Comparison of ENCODE assay signal across 20 cellular contexts in the genomic region with DNA sequence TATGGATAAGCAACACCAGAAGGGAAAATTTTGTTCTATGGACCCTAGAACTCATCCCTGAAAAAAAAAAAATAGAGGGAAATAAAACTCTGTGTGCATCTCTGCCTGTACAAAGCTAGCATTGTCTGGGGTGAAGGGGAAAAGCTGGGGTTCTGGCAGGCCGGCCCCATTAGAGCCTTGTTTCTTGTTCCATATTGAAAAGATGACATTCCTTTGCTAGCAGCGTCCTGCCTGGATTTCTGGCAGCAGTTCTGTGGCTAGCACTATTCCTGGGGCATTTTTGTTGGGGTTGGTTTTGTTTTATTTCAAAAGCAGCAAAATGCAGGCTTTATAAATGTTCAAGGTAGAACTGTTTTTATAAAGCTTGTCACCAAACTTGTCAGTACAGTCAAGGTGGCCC. TPM values are rescaled to one million over a fixed set of nuclear protein-coding genes. Genes with fewer than 3 reads are reported as not detected.
A peak's percentile ranks its signal among the peaks of the same experiment; 100 is the strongest.
DNase-seq lines count a peak whose midpoint lies in the region; ATAC-seq, FAIRE-seq and TF ChIP-seq lines count a peak whose summit lies in the region.
"Had no signal": no experiment of that assay in that cellular context is flagged by ENCODE, and none has a peak within 500 bp of the region (broad histone marks: within the 10 kb centered on the region; RNA-seq: fewer than 3 reads in every experiment).

No MANE protein-coding gene starts in this region.

- peak overlapping the region; percentile 47 for H3K4me2 ChIP-seq in astrocyte (ENCODE audit: low read length)
- H3K4me2 ChIP-seq in hepatocyte, result peak overlapping the region; percentile 12

- H3K79me2 ChIP-seq in astrocyte (ENCODE audit: insufficient read depth, low read length) (peaks cover 80% of the 10 kb centered on the region), hepatocyte (peaks cover 62% of the 10 kb centered on the region)

- ATAC-seq in effector memory CD8-positive, alpha-beta T cell (replicated peaks), result no peak
- no peak for ATAC-seq in GM18517 (IDR thresholded peaks at IDR 0.05; ENCODE audit: unreplicated experiment)
- ATAC-seq: left lung; natural killer cell treated with Interleukin-12 subunit alpha and Interleukin-12 subunit beta and Interleukin-15 and Interleukin-18, amount 100 ng/mL, for 72 hours; stimulated activated naive CD8-positive, alpha-beta T cell treated with anti-CD3 and anti-CD28 coated beads, Interleukin-15, Interleukin-2, amounts not matched to agents 100 U/mL and 50 U/mL, for 24 hours had no signal

- no peak overlapping the region for H3K4me3 ChIP-seq in astrocyte (ENCODE audit: insufficient read depth, low read depth, low read length)
- H3K4me3 ChIP-seq in hepatocyte, result no peak overlapping the region
- H3K4me3 ChIP-seq: left lung, SJCRH30, skin epidermis had no signal

- H3K9ac ChIP-seq in astrocyte (ENCODE audit: low read length), result peak overlapping the region; percentile 34

- H3K36me3 ChIP-seq in astrocyte (ENCODE audit: insufficient read depth, low read length) (no peaks in the 10 kb centered on the region), hepatocyte (replicated peaks; ENCODE audit: insufficient read depth, low read depth) (no peaks in the 10 kb centered on the region)
- H3K36me3 ChIP-seq: left lung, SJCRH30 had no signal

- H3K27ac Mint-ChIP-seq in astrocyte (ENCODE audit: unreplicated experiment), result no peak overlapping the region
- H3K27ac Mint-ChIP-seq in effector memory CD8-positive, alpha-beta T cell, result no peak overlapping the region
- H3K27ac Mint-ChIP-seq: activated naive CD8-positive, alpha-beta T cell; CD4-positive, alpha-beta memory T cell had no signal

- peak overlapping the region; percentile 26 for H3K27ac ChIP-seq in astrocyte (ENCODE audit: low read depth, low read length)
- H3K27ac ChIP-seq in hepatocyte, result peak overlapping the region; percentile 56
- H3K27ac ChIP-seq: left lung, SJCRH30 had no signal

- H2AFZ ChIP-seq in astrocyte (ENCODE audit: low read depth, low read length), result no peak overlapping the region
- no peak overlapping the region for H2AFZ ChIP-seq in hepatocyte

- peaks cover 3% of the 10 kb centered on the region for H3K4me1 Mint-ChIP-seq in astrocyte (ENCODE audit: low read depth, unreplicated experiment)
- H3K4me1 Mint-ChIP-seq in effector memory CD8-positive, alpha-beta T cell (ENCODE audit: low read depth in 2 of 2), result peaks cover 0 to 2% of the 10 kb centered on the region in 2 donors

- H3K4me1 ChIP-seq in astrocyte (ENCODE audit: insufficient read depth, low read length), result peaks cover 30% of the 10 kb centered on the region
- peaks cover 57% of the 10 kb centered on the region for H3K4me1 ChIP-seq in hepatocyte (ENCODE audit: insufficient read depth)
- H3K4me1 ChIP-seq: SJCRH30 had no signal

- no peaks in the 10 kb centered on the region for H3K27me3 Mint-ChIP-seq in astrocyte (ENCODE audit: low read depth, unreplicated experiment)
- no peaks in the 10 kb centered on the region for H3K27me3 Mint-ChIP-seq in effector memory CD8-positive, alpha-beta T cell
- H3K27me3 Mint-ChIP-seq: natural killer cell treated with Interleukin-12 subunit alpha and Interleukin-12 subunit beta and Interleukin-15 and Interleukin-18, amount 100 ng/mL, for 72 hours had no signal

- H3K4me3 Mint-ChIP-seq in astrocyte (ENCODE audit: unreplicated experiment), result no peak overlapping the region
- no peak overlapping the region for H3K4me3 Mint-ChIP-seq in effector memory CD8-positive, alpha-beta T cell
- H3K4me3 Mint-ChIP-seq: activated naive CD8-positive, alpha-beta T cell; CD4-positive, alpha-beta memory T cell; natural killer cell treated with Interleukin-12 subunit alpha and Interleukin-12 subunit beta and Interleukin-15 and Interleukin-18, amount 100 ng/mL, for 72 hours had no signal

- no peaks in the 10 kb centered on the region for H3K9me3 Mint-ChIP-seq in astrocyte (ENCODE audit: unreplicated experiment)
- no peaks in the 10 kb centered on the region for H3K9me3 Mint-ChIP-seq in effector memory CD8-positive, alpha-beta T cell
- H3K9me3 Mint-ChIP-seq: IgD-negative memory B cell; natural killer cell treated with Interleukin-12 subunit alpha and Interleukin-12 subunit beta and Interleukin-15 and Interleukin-18, amount 100 ng/mL, for 72 hours had no signal

- DNase-seq in EL (peak; percentile 51), astrocyte (ENCODE audit: low read depth) (no peak), hepatocyte (ENCODE audit: low spot score) (no peak), pons (ENCODE audit: low spot score) (peak; percentile 69), D341Med (ENCODE audit: low spot score) (no peak), HPDE6-E6E7 (ENCODE audit: extremely low spot score) (no peak)
- DNase-seq in effector memory CD8-positive, alpha-beta T cell, result no peak
- DNase-seq: activated T-cell treated with anti-CD3 and anti-CD28 coated beads, Interleukin-2, amount 50 U/mL, for 1 hour; CD4-positive, alpha-beta memory T cell; H7; left lung; NCI-H1417 treated with DMSO at 0.1 percent for 48 hours; NCI-H226; stimulated activated naive CD8-positive, alpha-beta T cell treated with anti-CD3 and anti-CD28 coated beads, Interleukin-15, Interleukin-2, amounts not matched to agents 100 U/mL and 50 U/mL, for 24 hours had no signal

- FAIRE-seq in astrocyte (lab: Jason Lieb, UNC), result peak; percentile 47

- H4K20me1 ChIP-seq in astrocyte (ENCODE audit: insufficient read depth, low read length), result no peaks in the 10 kb centered on the region
- H4K20me1 ChIP-seq in hepatocyte (ENCODE audit: insufficient read depth, poor library complexity, severe bottlenecking), result no peaks in the 10 kb centered on the region

- TF ChIP-seq CTCF in astrocyte (IDR thresholded peaks at IDR 0.05; ENCODE audit: insufficient read depth, low read depth, low read length) (no peak), hepatocyte (IDR thresholded peaks at IDR 0.05; ENCODE audit: poor library complexity) (no peak)

- H3K9me2 ChIP-seq in hepatocyte (replicated peaks; ENCODE audit: insufficient read depth), result no peaks in the 10 kb centered on the region

- H3K27me3 ChIP-seq in astrocyte (ENCODE audit: insufficient read depth, low read length), result no peaks in the 10 kb centered on the region
- no peaks in the 10 kb centered on the region for H3K27me3 ChIP-seq in hepatocyte
- H3K27me3 ChIP-seq: left lung, SJCRH30 had no signal

- H3K9me3 ChIP-seq in astrocyte (ENCODE audit: insufficient read depth, low read depth, low read length) (no peaks in the 10 kb centered on the region), hepatocyte (ENCODE audit: low read depth) (no peaks in the 10 kb centered on the region)
- H3K9me3 ChIP-seq: left lung, SJCRH30 had no signal

- WGBS in hepatocyte (ENCODE audit: low lambda C conversion rate, missing lambda C conversion rate), result 50% methylated on average over 2 of the region's 2 CpGs

- H3K36me3 Mint-ChIP-seq in astrocyte (ENCODE audit: low read depth, unreplicated experiment), result no peaks in the 10 kb centered on the region
- no peaks in the 10 kb centered on the region for H3K36me3 Mint-ChIP-seq in effector memory CD8-positive, alpha-beta T cell (ENCODE audit: insufficient read depth)
- H3K36me3 Mint-ChIP-seq: activated naive CD8-positive, alpha-beta T cell; CD4-positive, alpha-beta memory T cell; IgD-negative memory B cell; natural killer cell treated with Interleukin-12 subunit alpha and Interleukin-12 subunit beta and Interleukin-15 and Interleukin-18, amount 100 ng/mL, for 72 hours had no signal

RNA-seq across cellular contexts. Expression of gene RARB, which starts 45.2 kb away (rescaled TPM):
- total RNA-seq in astrocyte (0.27 and 0.29 TPM in 2 replicates), hepatocyte (30.7 and 33.0 TPM in 2 replicates)
- 20.2 and 22.2 TPM in 2 replicates for polyA plus RNA-seq in hepatocyte
- total RNA-seq: CD4-positive, alpha-beta memory T cell; natural killer cell treated with Interleukin-12 subunit alpha and Interleukin-12 subunit beta and Interleukin-15 and Interleukin-18, amount 100 ng/mL, for 72 hours had no signal

Comparison
In these comparisons a context has a peak if more than half of its experiments do, and no peak if none do; other contexts are left out.
1. DNase-seq: peak in EL (single experiment) and pons (single experiment); none in astrocyte (single experiment), hepatocyte (single experiment), effector memory CD8-positive, alpha-beta T cell (0 of 3), D341Med (single experiment) and HPDE6-E6E7 (single experiment).
2. RNA of gene RARB, which starts 45.2 kb away (total RNA-seq): 30.7 to 33.0 TPM in hepatocyte; 0.27 to 0.29 TPM in astrocyte; every median in the first group is over 10 times any median in the second.